8 cellular contexts compared by ENCODE assay signal in genomic region chr18:67217551-67218166, GRCh38.
DNase-seq lines count a peak whose midpoint lies in the region; ATAC-seq, FAIRE-seq and TF ChIP-seq lines count a peak whose summit lies in the region.

No MANE protein-coding gene starts in this region.

- DNase-seq in D721Med (ENCODE audit: insufficient read length, low spot score): no peak
- peak; percentile 60 for DNase-seq in GM20000 (ENCODE audit: low spot score)
- peak; percentile 29 for DNase-seq in HS-5 (ENCODE audit: low read depth)
- DNase-seq in Panc1 (ENCODE audit: low read depth, low spot score): peak; percentile 35
- DNase-seq in activated T-helper 1 cell treated with Interleukin-2 at 50 U/mL for 16 hours (ENCODE audit: low read depth): peak; percentile 20
- DNase-seq in fibroblast of pulmonary artery (ENCODE audit: low read depth): peak; percentile 87
- DNase-seq in osteocyte (ENCODE audit: extremely low spot score, unreplicated experiment): no peak
- DNase-seq in uterus: peak; percentile 31 to 37

- H3K9me3 ChIP-seq in Panc1 (ENCODE audit: control insufficient read depth, insufficient read depth, low read depth, low read length) (no peaks in the 10 kb centered on the region), uterus (no peaks in the 10 kb centered on the region)

- H3K4me3 ChIP-seq in Panc1 (ENCODE audit: low read depth in 2 of 2, low read length in 2 of 2) (no peak overlapping the region), fibroblast of pulmonary artery (replicated peaks; ENCODE audit: low read depth, low read length) (no peak overlapping the region), uterus (no peak overlapping the region)

- POLR2A ChIA-PET in Panc1 (lab: Charles Lee): no interaction called here

- TF ChIP-seq CTCF in D721Med (IDR thresholded peaks at IDR 0.05; ENCODE audit: insufficient read depth, missing control alignments) (peak; percentile 67), GM20000 (IDR thresholded peaks at IDR 0.05; ENCODE audit: extremely low read depth, missing control alignments) (peak; percentile 20), Panc1 (IDR thresholded peaks at IDR 0.05) (peak; percentile 42; the same call in 1 of the 2 replicates), fibroblast of pulmonary artery (IDR thresholded peaks at IDR 0.05; ENCODE audit: low read length, missing control alignments) (peak; percentile 59), osteocyte (IDR thresholded peaks at IDR 0.05) (peak; percentile 87), uterus (IDR thresholded peaks at IDR 0.05) (peak; percentile 70 to 77 (median 74))

- CTCF ChIA-PET in Panc1 (lab: Charles Lee): interaction anchor here (0.6 kb wide), 1 partner anchor 565 kb away, joined by 11 read pairs; no protein-coding TSS in a partner anchor

- H3K27ac ChIP-seq in Panc1 (ENCODE audit: low read length): no peak overlapping the region
- H3K27ac ChIP-seq in uterus: no peak overlapping the region

- H3K9me3 Mint-ChIP-seq in osteocyte (ENCODE audit: unreplicated experiment): peaks cover 6% of the 10 kb centered on the region

- intact Hi-C loops in Panc1 (cut with micrococcal nuclease; ENCODE audit: unreplicated experiment): loop anchor here (1.0 to 10.0 kb wide), 2 partner anchors 296 to 1447 kb away; no protein-coding TSS in a partner anchor
- intact Hi-C loops in uterus (cut with DNase I; ENCODE audit: low total_unique reads): no loop called here

- TF ChIP-seq POLR2A in uterus (IDR thresholded peaks at IDR 0.05): no peak

- peak; percentile 100 for FAIRE-seq in D721Med (lab: Jason Lieb, UNC)

- no peaks in the 10 kb centered on the region for H3K27me3 Mint-ChIP-seq in osteocyte (ENCODE audit: unreplicated experiment)

- H3K27me3 ChIP-seq in Panc1 (ENCODE audit: control insufficient read depth, insufficient read depth, low read length): no peaks in the 10 kb centered on the region
- no peaks in the 10 kb centered on the region for H3K27me3 ChIP-seq in uterus

- H3K4me3 Mint-ChIP-seq in osteocyte (ENCODE audit: unreplicated experiment): no peak overlapping the region

- H3K36me3 Mint-ChIP-seq in osteocyte (ENCODE audit: unreplicated experiment): no peaks in the 10 kb centered on the region

- H3K4me1 ChIP-seq in Panc1 (ENCODE audit: control insufficient read depth, insufficient read depth, low read length): no peaks in the 10 kb centered on the region
- H3K4me1 ChIP-seq in uterus: no peaks in the 10 kb centered on the region

- H3K36me3 ChIP-seq in Panc1 (ENCODE audit: control insufficient read depth, insufficient read depth, low read length): no peaks in the 10 kb centered on the region
- no peaks in the 10 kb centered on the region for H3K36me3 ChIP-seq in uterus

- H3K27ac Mint-ChIP-seq in osteocyte (ENCODE audit: unreplicated experiment): peak overlapping the region; percentile 46

- no TSS peak for BruUV-seq in Panc1 (replicated peaks; lab: Mats Ljungman, UMichigan)

- H3K4me1 Mint-ChIP-seq in osteocyte (ENCODE audit: unreplicated experiment): peaks cover 19% of the 10 kb centered on the region

- in situ Hi-C loops in Panc1 (cut with HindIII; ENCODE audit: low pct_unique_long_range_greater_than_20kb, low sequenced_read_pairs): no loop called here

- peak; percentile 80; the same call in 1 of the 2 replicates for ATAC-seq in Panc1

Comparison
In these comparisons a context has a peak if more than half of its experiments do, and no peak if none do; other contexts are left out.
1. DNase-seq: peak in GM20000 (single experiment), HS-5 (single experiment), Panc1 (single experiment), activated T-helper 1 cell treated with Interleukin-2 at 50 U/mL for 16 hours (single experiment), fibroblast of pulmonary artery (single experiment) and uterus (2 of 2); none in D721Med (single experiment) and osteocyte (single experiment).
2. CTCF ChIP-seq: peak in every context shown above with its lines; median percentile 87 in osteocyte; 74 in uterus; 67 in D721Med; 59 in fibroblast of pulmonary artery; 42 in Panc1; 20 in GM20000.